In the genomic region with DNA sequence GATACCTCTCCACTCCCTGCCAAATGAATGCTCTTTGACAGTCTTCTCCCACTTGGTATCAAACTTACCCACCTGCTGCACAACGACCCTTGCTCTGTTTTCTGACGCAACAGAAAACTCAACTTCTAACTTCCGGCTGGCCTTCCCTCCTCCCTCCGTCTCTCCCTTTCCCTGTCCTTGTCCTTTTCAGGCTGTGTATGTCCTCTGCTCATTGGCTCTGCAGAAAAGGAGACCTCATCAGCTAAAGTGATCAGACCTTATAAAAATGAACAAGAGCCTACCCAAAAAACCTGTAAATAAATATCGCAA, we compare ENCODE assay signal across 2 cellular contexts.
A peak's percentile ranks its signal among the peaks of the same experiment; 100 is the strongest.
TF ChIP-seq lines count a peak whose summit lies in the region.

No MANE protein-coding gene starts in this region.

TF ChIP-seq in WTC11, 78 proteins besides CTCF, POLR2A, EP300 and RAD21:
- TF ChIP-seq GABPB1 (CRISPR knock-in tag; IDR thresholded peaks at IDR 0.05) (peak; percentile 56; the same call in 1 of the 2 replicates), RORB (CRISPR knock-in tag; IDR thresholded peaks at IDR 0.05) (no peak)

TF ChIP-seq in HepG2, 621 proteins besides CTCF, POLR2A, EP300 and RAD21 (continued from another document):
- TF ChIP-seq CEBPG (CRISPR knock-in tag; IDR thresholded peaks at IDR 0.05) (peak; percentile 61; the same call in 1 of the 2 replicates), HNF4A (CRISPR knock-in tag; IDR thresholded peaks at IDR 0.05) (peak; percentile 53; the same call in 1 of the 2 replicates), ETV5 (CRISPR knock-in tag; IDR thresholded peaks at IDR 0.05; ENCODE audit: borderline replicate concordance) (peak; percentile 56; the same call in 1 of the 2 replicates), NKX3-1 (CRISPR knock-in tag; IDR thresholded peaks at IDR 0.05) (no peak), ASH2L (IDR thresholded peaks at IDR 0.05; ENCODE audit: insufficient read length, low read depth, low read length) (peak; percentile 28), FOXK2 (IDR thresholded peaks at IDR 0.05) (no peak), ZNF713 (CRISPR knock-in tag; IDR thresholded peaks at IDR 0.05) (no peak), PPARG (CRISPR knock-in tag; conservative IDR thresholded peaks at IDR 0.05) (0 out of 2 replicates have a peak, but pooled peaks have one; percentile 46), WIZ (CRISPR knock-in tag; IDR thresholded peaks at IDR 0.05) (0 out of 2 replicates have a peak, but pooled peaks have one; percentile 38), SNAPC2 (CRISPR knock-in tag; IDR thresholded peaks at IDR 0.05) (no peak), GABPB1 (CRISPR knock-in tag; IDR thresholded peaks at IDR 0.05) (peak; percentile 51; the same call in 1 of the 2 replicates), LCORL (IDR thresholded peaks at IDR 0.05) (no peak), LCORL (CRISPR knock-in tag; IDR thresholded peaks at IDR 0.05) (no peak), ZNF136 (CRISPR knock-in tag; IDR thresholded peaks at IDR 0.05; ENCODE audit: low read depth) (no peak), ZFY (CRISPR knock-in tag; IDR thresholded peaks at IDR 0.05) (no peak), GATAD2A (CRISPR knock-in tag; IDR thresholded peaks at IDR 0.05) (0 out of 2 replicates have a peak, but pooled peaks have one; percentile 16), GABPA (IDR thresholded peaks at IDR 0.05; ENCODE audit: low read depth, low read length) (no peak), GABPA (CRISPR knock-in tag; IDR thresholded peaks at IDR 0.05; ENCODE audit: low read depth) (peak; percentile 69)
- TF ChIP-seq, protein P1, sequence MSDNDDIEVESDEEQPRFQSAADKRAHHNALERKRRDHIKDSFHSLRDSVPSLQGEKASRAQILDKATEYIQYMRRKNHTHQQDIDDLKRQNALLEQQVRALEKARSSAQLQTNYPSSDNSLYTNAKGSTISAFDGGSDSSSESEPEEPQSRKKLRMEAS (IDR thresholded peaks at IDR 0.05), result 0 out of 2 replicates have a peak, but pooled peaks have one; percentile 44
- TF ChIP-seq, protein P2, sequence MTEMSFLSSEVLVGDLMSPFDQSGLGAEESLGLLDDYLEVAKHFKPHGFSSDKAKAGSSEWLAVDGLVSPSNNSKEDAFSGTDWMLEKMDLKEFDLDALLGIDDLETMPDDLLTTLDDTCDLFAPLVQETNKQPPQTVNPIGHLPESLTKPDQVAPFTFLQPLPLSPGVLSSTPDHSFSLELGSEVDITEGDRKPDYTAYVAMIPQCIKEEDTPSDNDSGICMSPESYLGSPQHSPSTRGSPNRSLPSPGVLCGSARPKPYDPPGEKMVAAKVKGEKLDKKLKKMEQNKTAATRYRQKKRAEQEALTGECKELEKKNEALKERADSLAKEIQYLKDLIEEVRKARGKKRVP (CRISPR knock-in tag; IDR thresholded peaks at IDR 0.05), result peak in 1 of 2 experiments; percentile 37; a peak in 1 of 4 replicates
- TF ChIP-seq, protein P3, sequence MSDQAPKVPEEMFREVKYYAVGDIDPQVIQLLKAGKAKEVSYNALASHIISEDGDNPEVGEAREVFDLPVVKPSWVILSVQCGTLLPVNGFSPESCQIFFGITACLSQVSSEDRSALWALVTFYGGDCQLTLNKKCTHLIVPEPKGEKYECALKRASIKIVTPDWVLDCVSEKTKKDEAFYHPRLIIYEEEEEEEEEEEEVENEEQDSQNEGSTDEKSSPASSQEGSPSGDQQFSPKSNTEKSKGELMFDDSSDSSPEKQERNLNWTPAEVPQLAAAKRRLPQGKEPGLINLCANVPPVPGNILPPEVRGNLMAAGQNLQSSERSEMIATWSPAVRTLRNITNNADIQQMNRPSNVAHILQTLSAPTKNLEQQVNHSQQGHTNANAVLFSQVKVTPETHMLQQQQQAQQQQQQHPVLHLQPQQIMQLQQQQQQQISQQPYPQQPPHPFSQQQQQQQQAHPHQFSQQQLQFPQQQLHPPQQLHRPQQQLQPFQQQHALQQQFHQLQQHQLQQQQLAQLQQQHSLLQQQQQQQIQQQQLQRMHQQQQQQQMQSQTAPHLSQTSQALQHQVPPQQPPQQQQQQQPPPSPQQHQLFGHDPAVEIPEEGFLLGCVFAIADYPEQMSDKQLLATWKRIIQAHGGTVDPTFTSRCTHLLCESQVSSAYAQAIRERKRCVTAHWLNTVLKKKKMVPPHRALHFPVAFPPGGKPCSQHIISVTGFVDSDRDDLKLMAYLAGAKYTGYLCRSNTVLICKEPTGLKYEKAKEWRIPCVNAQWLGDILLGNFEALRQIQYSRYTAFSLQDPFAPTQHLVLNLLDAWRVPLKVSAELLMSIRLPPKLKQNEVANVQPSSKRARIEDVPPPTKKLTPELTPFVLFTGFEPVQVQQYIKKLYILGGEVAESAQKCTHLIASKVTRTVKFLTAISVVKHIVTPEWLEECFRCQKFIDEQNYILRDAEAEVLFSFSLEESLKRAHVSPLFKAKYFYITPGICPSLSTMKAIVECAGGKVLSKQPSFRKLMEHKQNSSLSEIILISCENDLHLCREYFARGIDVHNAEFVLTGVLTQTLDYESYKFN (CRISPR knock-in tag; conservative IDR thresholded peaks at IDR 0.05), result peak; percentile 6; the same call in 1 of the 2 replicates
- TF ChIP-seq, protein P4, sequence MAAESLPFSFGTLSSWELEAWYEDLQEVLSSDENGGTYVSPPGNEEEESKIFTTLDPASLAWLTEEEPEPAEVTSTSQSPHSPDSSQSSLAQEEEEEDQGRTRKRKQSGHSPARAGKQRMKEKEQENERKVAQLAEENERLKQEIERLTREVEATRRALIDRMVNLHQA (CRISPR knock-in tag; IDR thresholded peaks at IDR 0.05), result no peak
- TF ChIP-seq, protein P5, sequence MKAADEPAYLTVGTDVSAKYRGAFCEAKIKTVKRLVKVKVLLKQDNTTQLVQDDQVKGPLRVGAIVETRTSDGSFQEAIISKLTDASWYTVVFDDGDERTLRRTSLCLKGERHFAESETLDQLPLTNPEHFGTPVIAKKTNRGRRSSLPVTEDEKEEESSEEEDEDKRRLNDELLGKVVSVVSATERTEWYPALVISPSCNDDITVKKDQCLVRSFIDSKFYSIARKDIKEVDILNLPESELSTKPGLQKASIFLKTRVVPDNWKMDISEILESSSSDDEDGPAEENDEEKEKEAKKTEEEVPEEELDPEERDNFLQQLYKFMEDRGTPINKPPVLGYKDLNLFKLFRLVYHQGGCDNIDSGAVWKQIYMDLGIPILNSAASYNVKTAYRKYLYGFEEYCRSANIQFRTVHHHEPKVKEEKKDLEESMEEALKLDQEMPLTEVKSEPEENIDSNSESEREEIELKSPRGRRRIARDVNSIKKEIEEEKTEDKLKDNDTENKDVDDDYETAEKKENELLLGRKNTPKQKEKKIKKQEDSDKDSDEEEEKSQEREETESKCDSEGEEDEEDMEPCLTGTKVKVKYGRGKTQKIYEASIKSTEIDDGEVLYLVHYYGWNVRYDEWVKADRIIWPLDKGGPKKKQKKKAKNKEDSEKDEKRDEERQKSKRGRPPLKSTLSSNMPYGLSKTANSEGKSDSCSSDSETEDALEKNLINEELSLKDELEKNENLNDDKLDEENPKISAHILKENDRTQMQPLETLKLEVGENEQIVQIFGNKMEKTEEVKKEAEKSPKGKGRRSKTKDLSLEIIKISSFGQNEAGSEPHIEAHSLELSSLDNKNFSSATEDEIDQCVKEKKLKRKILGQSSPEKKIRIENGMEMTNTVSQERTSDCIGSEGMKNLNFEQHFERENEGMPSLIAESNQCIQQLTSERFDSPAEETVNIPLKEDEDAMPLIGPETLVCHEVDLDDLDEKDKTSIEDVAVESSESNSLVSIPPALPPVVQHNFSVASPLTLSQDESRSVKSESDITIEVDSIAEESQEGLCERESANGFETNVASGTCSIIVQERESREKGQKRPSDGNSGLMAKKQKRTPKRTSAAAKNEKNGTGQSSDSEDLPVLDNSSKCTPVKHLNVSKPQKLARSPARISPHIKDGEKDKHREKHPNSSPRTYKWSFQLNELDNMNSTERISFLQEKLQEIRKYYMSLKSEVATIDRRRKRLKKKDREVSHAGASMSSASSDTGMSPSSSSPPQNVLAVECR (CRISPR knock-in tag; IDR thresholded peaks at IDR 0.05; ENCODE audit: borderline replicate concordance), result peak; percentile 14; the same call in 1 of the 2 replicates
TF ChIP-seq in HepG2: peak in this region for 14.
